8 cellular contexts compared by ENCODE assay signal in genomic region chr11:441418-442274, GRCh38. TPM values are rescaled to one million over a fixed set of nuclear protein-coding genes. Genes with fewer than 3 reads are reported as not detected.
DNase-seq lines count a peak whose midpoint lies in the region; ATAC-seq lines count a peak whose summit lies in the region.

Gene ANO9, minus strand, starts transcription at chr11:442011. Its CDS starts 85 bp downstream, at chr11:441926.

- peak; percentile 59 for DNase-seq in NCI-H1436 (lab: John Stamatoyannopoulos, UW)
- no peak for DNase-seq in NCI-H1436 treated with DMSO at 0.1 percent for 48 hours (lab: John Stamatoyannopoulos, UW)
- peak; percentile 48 for DNase-seq in NCI-H1105 treated with DMSO at 0.1 percent for 48 hours (lab: John Stamatoyannopoulos, UW)
- peak; percentile 58 to 66 for DNase-seq in activated CD4-positive, alpha-beta T cell treated with anti-CD3 and anti-CD28 coated beads for 4 hours
- peak; percentile 62 for DNase-seq in stimulated activated CD4-positive, alpha-beta T cell treated with anti-CD3 and anti-CD28 coated beads, Interleukin-1b, Interleukin-23, amount 100 ng/mL, for 48 hours
- DNase-seq in Ammon's horn (ENCODE audit: low spot score): no peak

- ATAC-seq in esophagus mucosa (peak; percentile 64), GM18870 (IDR thresholded peaks at IDR 0.05; ENCODE audit: unreplicated experiment) (no peak)

RNA-seq across cellular contexts. Expression of gene ANO9, which starts in this region (rescaled TPM):
- 12.8 TPM for total RNA-seq in esophagus mucosa

Comparison
In these comparisons a context has a peak if more than half of its experiments do, and no peak if none do; other contexts are left out.
1. DNase-seq: peak in NCI-H1436 (single experiment), NCI-H1105 treated with DMSO at 0.1 percent for 48 hours (single experiment), activated CD4-positive, alpha-beta T cell treated with anti-CD3 and anti-CD28 coated beads for 4 hours (2 of 2) and stimulated activated CD4-positive, alpha-beta T cell treated with anti-CD3 and anti-CD28 coated beads, Interleukin-1b, Interleukin-23, amount 100 ng/mL, for 48 hours (single experiment); none in NCI-H1436 treated with DMSO at 0.1 percent for 48 hours (single experiment) and Ammon's horn (single experiment).